Comparison of ENCODE assay signal across 12 cellular contexts in the genomic region with DNA sequence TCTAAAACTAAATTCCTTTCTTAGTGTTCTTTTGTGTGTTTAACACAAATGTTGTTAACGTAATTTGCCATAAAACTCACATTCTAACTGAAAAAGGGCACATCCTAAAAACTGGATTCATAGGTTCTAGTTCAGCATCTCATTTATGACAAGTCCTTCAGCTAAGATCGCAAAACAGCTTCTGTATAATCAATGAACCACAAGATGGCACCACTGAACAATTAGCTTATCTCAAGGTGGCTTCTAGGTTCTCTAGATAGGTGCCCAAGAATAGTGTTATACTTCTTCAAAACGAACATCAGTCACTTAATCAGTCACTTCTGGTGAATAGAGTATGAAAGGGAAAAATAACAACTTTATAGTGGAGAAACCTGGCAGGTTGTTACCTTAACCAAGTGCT. TPM values are rescaled to one million over a fixed set of nuclear protein-coding genes. Genes with fewer than 3 reads are reported as not detected.
DNase-seq lines count a peak whose midpoint lies in the region; ATAC-seq, FAIRE-seq and TF ChIP-seq lines count a peak whose summit lies in the region.
"Had no signal": no experiment of that assay in that cellular context is flagged by ENCODE, and none has a peak within 500 bp of the region (broad histone marks: within the 10 kb centered on the region; RNA-seq: fewer than 3 reads in every experiment).

No MANE protein-coding gene starts in this region.

- no peaks in the 10 kb centered on the region for H3K27me3 ChIP-seq in left ventricle myocardium inferior (ENCODE audit: low read depth)

- POLR2A ChIA-PET in HEK293 (lab: Yijun Ruan, JAX), result no interaction called here

- H3K9me3 ChIP-seq in HEK293 (ENCODE audit: control insufficient read depth, insufficient read depth, low read depth, low read length) (no peaks in the 10 kb centered on the region), left ventricle myocardium inferior (replicated peaks) (no peaks in the 10 kb centered on the region)
- H3K9me3 ChIP-seq: right atrium auricular region had no signal

- H3K4me1 ChIP-seq in HEK293 (ENCODE audit: control insufficient read depth, insufficient read depth, low read length) (no peaks in the 10 kb centered on the region), left ventricle myocardium inferior (no peaks in the 10 kb centered on the region)
- H3K4me1 ChIP-seq: right atrium auricular region had no signal

- ATAC-seq in GM21529 (IDR thresholded peaks at IDR 0.05; ENCODE audit: unreplicated experiment), result no peak

- TF ChIP-seq CTCF in C4-2B (conservative IDR thresholded peaks at IDR 0.05), result peak; percentile 61
- TF ChIP-seq CTCF in HEK293 (tag by site-specific recombination; IDR thresholded peaks at IDR 0.05), result no peak
- TF ChIP-seq CTCF in left ventricle myocardium inferior (IDR thresholded peaks at IDR 0.05; ENCODE audit: borderline replicate concordance), result no peak

- peak; percentile 21 for DNase-seq in RPMI8226
- no peak for DNase-seq in activated gamma-delta T cell (lab: John Stamatoyannopoulos, UW)
- DNase-seq in D341Med (ENCODE audit: low spot score), result no peak
- no peak for DNase-seq in left ventricle myocardium inferior
- DNase-seq: activated T-cell treated with anti-CD3 and anti-CD28 coated beads, Interleukin-2, amount 50 U/mL, for 1 hour; stimulated activated naive CD4-positive, alpha-beta T cell treated with Interleukin-2 at 50 U/mL for 16 hours had no signal

- H3K27ac ChIP-seq in C4-2B (no peak overlapping the region), HEK293 (ENCODE audit: extremely low read depth, low read depth, low read length) (no peak overlapping the region), left ventricle myocardium inferior (replicated peaks) (no peak overlapping the region)
- H3K27ac ChIP-seq: right atrium auricular region had no signal

- CTCF ChIA-PET in HEK293 (lab: Yijun Ruan, JAX), result interaction anchor here (0.6 to 2.0 kb wide), 9 partner anchors 9 to 724 kb away, joined by 3 to 7 read pairs (median 3); no protein-coding TSS in a partner anchor

- FAIRE-seq in islet of Langerhans (lab: Jason Lieb, UNC), result peak; percentile 62
- FAIRE-seq: RCC 7860 had no signal

- intact Hi-C loops in left ventricle myocardium inferior (cut with micrococcal nuclease), result no loop called here

- H3K4me3 ChIP-seq in HEK293 (ENCODE audit: low read depth, low read length) (no peak overlapping the region), left ventricle myocardium inferior (no peak overlapping the region)
- H3K4me3 ChIP-seq: right atrium auricular region had no signal

- H3K36me3 ChIP-seq in HEK293 (ENCODE audit: control insufficient read depth in 2 of 2, insufficient read depth in 1 of 2, low read length in 2 of 2) (no peaks in the 10 kb centered on the region), left ventricle myocardium inferior (no peaks in the 10 kb centered on the region)
- H3K36me3 ChIP-seq: right atrium auricular region had no signal

TF ChIP-seq in HEK293, 187 proteins besides CTCF, POLR2A, EP300 and RAD21:
- no peak for TF ChIP-seq ZNF701 (tag by site-specific recombination; IDR thresholded peaks at IDR 0.05)
- peak; percentile 31 for TF ChIP-seq ZNF654 (tag by site-specific recombination; IDR thresholded peaks at IDR 0.05; ENCODE audit: low read depth)

RNA-seq across cellular contexts. Expression of a gene that starts 54.3 kb away (rescaled TPM):
- total RNA-seq in left ventricle myocardium inferior, result 2.7 TPM
